In genomic region chr16:69965661-69966054, GRCh38 we compare ENCODE assay signal across 7 cellular contexts. TPM values are rescaled to one million over a fixed set of nuclear protein-coding genes. Genes with fewer than 3 reads are reported as not detected.
DNase-seq lines count a peak whose midpoint lies in the region; ATAC-seq and TF ChIP-seq lines count a peak whose summit lies in the region.
"Not testable (repeated sequence)": the region's sequence is repeated elsewhere in the genome, so short reads cannot be mapped to it uniquely, and the experiment has no call there.

No MANE protein-coding gene starts in this region.

- not testable (repeated sequence) for H3K36me3 ChIP-seq in breast epithelium; gastroesophageal sphincter; iPS-20b (ENCODE audit: insufficient read depth, low read depth, low read length); naive thymus-derived CD4-positive, alpha-beta T cell (ENCODE audit: control insufficient read depth in 2 of 3, insufficient read depth in 3 of 3, low read length in 3 of 3); psoas muscle (ENCODE audit: insufficient read depth in 1 of 2, low read depth in 1 of 2); tibial artery

- not testable (repeated sequence) for TF ChIP-seq CTCF in breast epithelium (IDR thresholded peaks at IDR 0.05); gastroesophageal sphincter (IDR thresholded peaks at IDR 0.05); psoas muscle (IDR thresholded peaks at IDR 0.05); tibial artery (IDR thresholded peaks at IDR 0.05)

- not testable (repeated sequence) for H3K4me3 Mint-ChIP-seq in naive thymus-derived CD4-positive, alpha-beta T cell

- DNase-seq in breast epithelium (ENCODE audit: low spot score in 2 of 2); naive thymus-derived CD4-positive, alpha-beta T cell; psoas muscle; tibial artery: not testable (repeated sequence)

- intact Hi-C loops in breast epithelium (cut with DNase I; ENCODE audit: low total_unique reads); naive thymus-derived CD4-positive, alpha-beta T cell (cut with micrococcal nuclease); psoas muscle (cut with DNase I); tibial artery (cut with DNase I; ENCODE audit: low total_unique reads): not testable (repeated sequence)

- H3K36me3 Mint-ChIP-seq in naive thymus-derived CD4-positive, alpha-beta T cell, result not testable (repeated sequence)

- not testable (repeated sequence) for H3K9ac ChIP-seq in iPS-20b (ENCODE audit: low read depth, low read length)

- H3K4me1 Mint-ChIP-seq in naive thymus-derived CD4-positive, alpha-beta T cell, result not testable (repeated sequence)

- ATAC-seq in HG02759 (IDR thresholded peaks at IDR 0.05; ENCODE audit: unreplicated experiment) (peak; percentile 26), gastroesophageal sphincter (peak; percentile 74), psoas muscle (peak in 3 of 4 donors; percentile 24 to 62 (median 31))
- peak; percentile 12 for ATAC-seq in naive thymus-derived CD4-positive, alpha-beta T cell

- POLR2A ChIA-PET in naive thymus-derived CD4-positive, alpha-beta T cell (lab: Charles Lee), result not testable (repeated sequence)

- CTCF ChIA-PET in naive thymus-derived CD4-positive, alpha-beta T cell (lab: Charles Lee), result not testable (repeated sequence)

- H3K27me3 ChIP-seq in breast epithelium; gastroesophageal sphincter; iPS-20b (ENCODE audit: insufficient read depth, low read length); naive thymus-derived CD4-positive, alpha-beta T cell (ENCODE audit: control insufficient read depth in 2 of 2, insufficient read depth in 2 of 2, low read length in 2 of 2); psoas muscle (ENCODE audit: insufficient read depth in 3 of 3, low read length in 2 of 3); tibial artery: not testable (repeated sequence)

- H3K27me3 Mint-ChIP-seq in naive thymus-derived CD4-positive, alpha-beta T cell, result not testable (repeated sequence)

- H3K27ac Mint-ChIP-seq in naive thymus-derived CD4-positive, alpha-beta T cell, result not testable (repeated sequence)

- peak overlapping the region in 1 of 2 donors; percentile 91 for H3K27ac ChIP-seq in breast epithelium
- H3K27ac ChIP-seq in gastroesophageal sphincter, result peak overlapping the region in 3 of 4 donors; percentile 59 to 84 (median 72)
- H3K27ac ChIP-seq in iPS-20b (ENCODE audit: low read length); naive thymus-derived CD4-positive, alpha-beta T cell (ENCODE audit: low read depth, low read length): not testable (repeated sequence)
- peak overlapping the region; percentile 58 for H3K27ac ChIP-seq in psoas muscle
- H3K27ac ChIP-seq in tibial artery, result peak overlapping the region; percentile 59 to 73

- peak overlapping the region; percentile 28 to 81 (median 56) for H3K4me3 ChIP-seq in breast epithelium
- H3K4me3 ChIP-seq in gastroesophageal sphincter, result peak overlapping the region; percentile 41 to 54
- H3K4me3 ChIP-seq in iPS-20b (ENCODE audit: low read length), result peak overlapping the region; percentile 35; the same call in 1 of the 2 replicates
- H3K4me3 ChIP-seq in naive thymus-derived CD4-positive, alpha-beta T cell (ENCODE audit: low read length), result not testable (repeated sequence)
- H3K4me3 ChIP-seq in psoas muscle, result peak overlapping the region; percentile 67
- peak overlapping the region; percentile 56 to 60 for H3K4me3 ChIP-seq in tibial artery

- not testable (repeated sequence) for H3K4me1 ChIP-seq in breast epithelium; gastroesophageal sphincter; iPS-20b (ENCODE audit: insufficient read depth, low read length); naive thymus-derived CD4-positive, alpha-beta T cell (ENCODE audit: control insufficient read depth in 2 of 2, insufficient read depth in 2 of 2, low read length in 2 of 2); psoas muscle; tibial artery

- TF ChIP-seq EP300 in gastroesophageal sphincter (IDR thresholded peaks at IDR 0.05), result not testable (repeated sequence)

- TF ChIP-seq POLR2A in breast epithelium (IDR thresholded peaks at IDR 0.05); gastroesophageal sphincter (IDR thresholded peaks at IDR 0.05): not testable (repeated sequence)

- not testable (repeated sequence) for H3K9me3 ChIP-seq in breast epithelium; gastroesophageal sphincter; iPS-20b (ENCODE audit: insufficient read depth, low read depth, low read length); naive thymus-derived CD4-positive, alpha-beta T cell (ENCODE audit: control insufficient read depth in 2 of 3, low read length in 3 of 3); psoas muscle; tibial artery

- not testable (repeated sequence) for H3K9me3 Mint-ChIP-seq in naive thymus-derived CD4-positive, alpha-beta T cell

- no CpG with 5 or more reads among the region's 24 CpGs for WGBS in gastroesophageal sphincter (ENCODE audit: low coverage in 1 of 2), 2 donors
- WGBS in psoas muscle, 3 donors, result 14 to 22% methylated on average over 5 of the region's 24 CpGs; no CpG with 5 or more reads in 1 of the 3 donors

RNA-seq across cellular contexts. Expression of gene CLEC18A, which starts 14.5 kb away (rescaled TPM):
- 1 to 10 TPM in 2 of 3 donors, under 1 TPM in 1; 0.80 to 1.3 (median 1.0) TPM for total RNA-seq in breast epithelium
- 1 to 10 TPM in 1 of 4 donors, under 1 TPM in 2, not detected in 1; 0.27 to 1.9 (median 0.31) TPM for total RNA-seq in gastroesophageal sphincter
- total RNA-seq in naive thymus-derived CD4-positive, alpha-beta T cell, result 1 to 10 TPM; 1.4 to 7.4 (median 3.6) TPM
- not detected for polyA plus RNA-seq in naive thymus-derived CD4-positive, alpha-beta T cell
- total RNA-seq in psoas muscle, result under 1 TPM in 2 of 4 donors, not detected in 2; 0.21 to 0.22 TPM
- under 1 TPM; 0.10 to 0.27 (median 0.27) TPM for polyA plus RNA-seq in psoas muscle

Comparison
In these comparisons a context has a peak if more than half of its experiments do, and no peak if none do; other contexts are left out.
1. ATAC-seq: peak in every context shown above with its lines; median percentile 74 in gastroesophageal sphincter; 31 in psoas muscle; 26 in HG02759; 12 in naive thymus-derived CD4-positive, alpha-beta T cell.